9 cellular contexts compared by ENCODE assay signal in genomic region chr1:200042437-200043329, GRCh38. TPM values are rescaled to one million over a fixed set of nuclear protein-coding genes. Genes with fewer than 3 reads are reported as not detected.
DNase-seq lines count a peak whose midpoint lies in the region; ATAC-seq, FAIRE-seq and TF ChIP-seq lines count a peak whose summit lies in the region.
"Had no signal": no experiment of that assay in that cellular context is flagged by ENCODE, and none has a peak within 500 bp of the region (broad histone marks: within the 10 kb centered on the region; RNA-seq: fewer than 3 reads in every experiment).

No MANE protein-coding gene starts in this region.

- H3K4me3 ChIP-seq in cardiac muscle cell, result peak overlapping the region; percentile 13
- H3K4me3 ChIP-seq in colonic mucosa, result peak overlapping the region; percentile 60
- H3K4me3 ChIP-seq in mucosa of rectum (ENCODE audit: low read length in 2 of 2), result peak overlapping the region; percentile 81 to 83
- H3K4me3 ChIP-seq in vagina, result peak overlapping the region; percentile 2 to 40

- peaks cover 90% of the 10 kb centered on the region for H3K27me3 ChIP-seq in cardiac muscle cell
- peaks cover 12% of the 10 kb centered on the region for H3K27me3 ChIP-seq in colonic mucosa
- peaks cover 12 to 13% of the 10 kb centered on the region in 2 donors for H3K27me3 ChIP-seq in mucosa of rectum (ENCODE audit: control insufficient read depth in 2 of 2, insufficient read depth in 2 of 2, low read length in 2 of 2)
- no peaks in the 10 kb centered on the region for H3K27me3 ChIP-seq in vagina

- H3K9me3 ChIP-seq in cardiac muscle cell (ENCODE audit: low read depth) (no peaks in the 10 kb centered on the region), colonic mucosa (no peaks in the 10 kb centered on the region), mucosa of rectum (ENCODE audit: control insufficient read depth in 2 of 2, low read length in 2 of 2) (no peaks in the 10 kb centered on the region), vagina (no peaks in the 10 kb centered on the region)

- H3K9ac ChIP-seq in colonic mucosa (ENCODE audit: low read depth in 2 of 2, low read length in 2 of 2) (peak overlapping the region; percentile 66 to 92), mucosa of rectum (ENCODE audit: low read depth in 1 of 2, low read length in 2 of 2) (peak overlapping the region; percentile 77 to 92)

- H3K4me1 ChIP-seq in cardiac muscle cell (ENCODE audit: low read depth) (peaks cover 9% of the 10 kb centered on the region), colonic mucosa (no peaks in the 10 kb centered on the region), mucosa of rectum (ENCODE audit: control insufficient read depth in 2 of 2, insufficient read depth in 2 of 2, low read length in 2 of 2) (peaks cover 6 to 16% of the 10 kb centered on the region in 2 donors), vagina (peaks cover 39% of the 10 kb centered on the region)

- no peak for FAIRE-seq in GM12891 (lab: Jason Lieb, UNC)

- DNase-seq in cardiac muscle cell (ENCODE audit: low read depth in 1 of 2, low spot score in 1 of 2), result no peak
- DNase-seq in left cardiac atrium, result no peak
- peak; percentile 85 for DNase-seq in colonic mucosa
- DNase-seq in vagina (ENCODE audit: extremely low spot score in 2 of 2), result no peak
- no peak for DNase-seq in GM12891 (ENCODE audit: insufficient read length, low spot score)
- DNase-seq in mesenteric fat pad (ENCODE audit: low spot score), result no peak

- ATAC-seq in left cardiac atrium (no peak), HG03175 (IDR thresholded peaks at IDR 0.05; ENCODE audit: unreplicated experiment) (no peak)

- no peak overlapping the region for H3K27ac ChIP-seq in cardiac muscle cell
- peak overlapping the region; percentile 75 for H3K27ac ChIP-seq in colonic mucosa
- peak overlapping the region; percentile 78 to 88 for H3K27ac ChIP-seq in mucosa of rectum (ENCODE audit: low read depth in 2 of 2, low read length in 2 of 2)
- peak overlapping the region; percentile 70 for H3K27ac ChIP-seq in vagina

- H3K36me3 ChIP-seq in cardiac muscle cell (no peaks in the 10 kb centered on the region), colonic mucosa (no peaks in the 10 kb centered on the region), mucosa of rectum (ENCODE audit: control insufficient read depth in 2 of 2, insufficient read depth in 2 of 2, low read length in 2 of 2) (peaks cover 0 to 3% of the 10 kb centered on the region in 2 donors), vagina (no peaks in the 10 kb centered on the region)

- TF ChIP-seq CTCF in cardiac muscle cell (IDR thresholded peaks at IDR 0.05; ENCODE audit: low read depth, low read length), result no peak
- TF ChIP-seq CTCF in colonic mucosa (IDR thresholded peaks at IDR 0.05), result no peak
- no peak for TF ChIP-seq CTCF in vagina (IDR thresholded peaks at IDR 0.05)

- no peak for TF ChIP-seq POLR2A in vagina (IDR thresholded peaks at IDR 0.05)
- no peak for TF ChIP-seq POLR2A in GM12891 (IDR thresholded peaks at IDR 0.05; ENCODE audit: low read depth, low read length)

- intact Hi-C loops in left cardiac atrium (cut with DNase I), result no loop called here
- intact Hi-C loops in colonic mucosa (cut with DNase I), result no loop called here
- intact Hi-C loops in vagina (cut with DNase I), result no loop called here

TF ChIP-seq in GM12891, 5 proteins besides CTCF, POLR2A, EP300 and RAD21:
- TF ChIP-seq SPI1 (IDR thresholded peaks at IDR 0.05; ENCODE audit: low read depth, low read length) (no peak), TAF1 (IDR thresholded peaks at IDR 0.05; ENCODE audit: low read depth, low read length) (no peak), POLR2AphosphoS5 (IDR thresholded peaks at IDR 0.05; ENCODE audit: low read depth, low read length) (no peak), PAX5 (IDR thresholded peaks at IDR 0.05; ENCODE audit: insufficient read depth, low read length, severe bottlenecking) (no peak), POU2F2 (IDR thresholded peaks at IDR 0.05; ENCODE audit: low read depth, low read length) (no peak)

RNA-seq across cellular contexts. Expression of gene NR5A2, which starts 15.2 kb away (rescaled TPM):
- total RNA-seq in cardiac muscle cell (0.15 TPM in 1 of 2 replicates, not detected in the other), left cardiac atrium (1 to 10 TPM; 1.7 to 2.1 TPM), colonic mucosa (10 to 100 TPM; 45.5 to 65.9 TPM), vagina (0.98 TPM), mesenteric fat pad (9.6 TPM)
- not detected in 2 replicates for polyA plus RNA-seq in cardiac muscle cell
- polyA plus RNA-seq in GM12891 (2012; ENCODE audit: low read depth, missing spikeins), result 0.08 TPM
- total RNA-seq: activated CD8-positive, alpha-beta memory T cell treated with anti-CD3 and anti-CD28 coated beads for 36 hours had no signal

Comparison
In these comparisons a context has a peak if more than half of its experiments do, and no peak if none do; other contexts are left out.
1. H3K4me3 ChIP-seq: peak in every context shown above with its lines; median percentile 82 in mucosa of rectum; 60 in colonic mucosa; 21 in vagina; 13 in cardiac muscle cell.